23 cellular contexts compared by ENCODE assay signal in genomic region chr6:142752348-142752747, GRCh38.
"Had no signal": no experiment of that assay in that cellular context is flagged by ENCODE, and none has a peak within 500 bp of the region (broad histone marks: within the 10 kb centered on the region; RNA-seq: fewer than 3 reads in every experiment).

No MANE protein-coding gene starts in this region.

- H3K4me2 ChIP-seq: KMS-11 had no signal

- ATAC-seq: K562 had no signal

- H3K9me3 Mint-ChIP-seq: IgD-negative memory B cell had no signal

- DNase-seq: Kasumi-1, MM.1S, NCI-H1092 treated with DMSO at 0.1 percent for 48 hours, NCI-H1436, NCI-H187, NCI-H2029, NCI-H2081 treated with DMSO at 0.1 percent for 48 hours, NCI-H2171, NCI-H226, NCI-H446, NCI-H510A, NCI-H524 treated with DMSO at 0.1 percent for 48 hours, NCI-H69, NCI-H774, Right ventricle myocardium superior, RPMI8226, SIG-M5 had no signal

- H3K27me3 ChIP-seq: SJSA1 had no signal

- H3K27ac ChIP-seq: KMS-11, SJSA1, SK-N-MC had no signal

- H3K4me3 Mint-ChIP-seq: IgD-negative memory B cell had no signal

- H3K9ac ChIP-seq: KMS-11 had no signal

- H3K27me3 Mint-ChIP-seq: IgD-negative memory B cell had no signal

- FAIRE-seq: K562, RCC 7860 had no signal

- H3K27ac Mint-ChIP-seq: IgD-negative memory B cell had no signal

- H3K9me3 ChIP-seq: SJSA1 had no signal

- H3K4me3 ChIP-seq: K562, SJSA1, SK-N-MC had no signal
